Comparison of ENCODE assay signal across 29 cellular contexts in genomic region chr9:78272307-78272706, GRCh38.
"Had no signal": no experiment of that assay in that cellular context is flagged by ENCODE, and none has a peak within 500 bp of the region (broad histone marks: within the 10 kb centered on the region; RNA-seq: fewer than 3 reads in every experiment).

No MANE protein-coding gene starts in this region.

- H3K9me3 Mint-ChIP-seq: dendritic cell treated with granulocyte-macrophage colony-stimulating factor and Interleukin-4, amounts not matched to agents 40 ng/mL and 50 ng/mL, for 4 days; effector memory CD8-positive, alpha-beta T cell; endodermal cell had no signal

- DNase-seq: colonic mucosa; cortex of kidney; dermis blood vessel endothelial cell; dorsolateral prefrontal cortex; effector CD4-positive, alpha-beta T cell; effector CD8-positive, alpha-beta T cell; effector memory CD4-positive, alpha-beta T cell; effector memory CD8-positive, alpha-beta T cell; endodermal cell; erythroblast; esophagus squamous epithelium; foreskin fibroblast; foreskin keratinocyte; foreskin melanocyte; gastrocnemius medialis; glutamatergic neuron; head of caudate nucleus; heart left ventricle; heart right ventricle had no signal

- H3K27me3 Mint-ChIP-seq: dendritic cell treated with granulocyte-macrophage colony-stimulating factor and Interleukin-4, amounts not matched to agents 40 ng/mL and 50 ng/mL, for 4 days; effector memory CD8-positive, alpha-beta T cell had no signal

- H3K4me3 Mint-ChIP-seq: dendritic cell treated with granulocyte-macrophage colony-stimulating factor and Interleukin-4, amounts not matched to agents 40 ng/mL and 50 ng/mL, for 4 days; effector memory CD8-positive, alpha-beta T cell; endodermal cell had no signal

- H3K27me3 ChIP-seq: colonic mucosa, dorsolateral prefrontal cortex, esophagus muscularis mucosa, esophagus squamous epithelium, foreskin keratinocyte, gastrocnemius medialis, gastroesophageal sphincter, heart left ventricle, heart right ventricle had no signal

- FAIRE-seq: colon, endometrium, endothelial cell of umbilical vein, frontal cortex had no signal

- H3K27ac ChIP-seq: colonic mucosa, coronary artery, dorsolateral prefrontal cortex, epithelial cell of prostate, esophagus muscularis mucosa, esophagus squamous epithelium, foreskin keratinocyte, gastrocnemius medialis, gastroesophageal sphincter, heart left ventricle, heart right ventricle had no signal

- H3K9me3 ChIP-seq: colonic mucosa, esophagus muscularis mucosa, esophagus squamous epithelium, gastrocnemius medialis, gastroesophageal sphincter, heart left ventricle, heart right ventricle had no signal

- H3K4me3 ChIP-seq: colonic mucosa, coronary artery, dorsolateral prefrontal cortex, esophagus muscularis mucosa, esophagus squamous epithelium, gastrocnemius medialis, gastroesophageal sphincter, heart left ventricle, heart right ventricle had no signal

- H3K27ac Mint-ChIP-seq: dendritic cell treated with granulocyte-macrophage colony-stimulating factor and Interleukin-4, amounts not matched to agents 40 ng/mL and 50 ng/mL, for 4 days; effector memory CD8-positive, alpha-beta T cell; endodermal cell had no signal

- H3K4me1 Mint-ChIP-seq: endodermal cell had no signal

- ATAC-seq: effector memory CD8-positive, alpha-beta T cell; esophagus mucosa; foreskin keratinocyte; gastrocnemius medialis; gastroesophageal sphincter; heart left ventricle; heart right ventricle had no signal

- H3K4me1 ChIP-seq: colonic mucosa, esophagus muscularis mucosa, esophagus squamous epithelium, foreskin keratinocyte, gastrocnemius medialis, gastroesophageal sphincter, heart left ventricle, heart right ventricle had no signal

- H3K36me3 ChIP-seq: colonic mucosa had no signal
